Comparison of ENCODE assay signal across 1 cellular context in genomic region chr20:3818155-3819151, GRCh38.
TF ChIP-seq lines count a peak whose summit lies in the region.

No MANE protein-coding gene starts in this region.

TF ChIP-seq in HepG2, 621 proteins besides CTCF, POLR2A, EP300 and RAD21 (continued from another document and continues in another):
- peak; percentile 43; the same call in 1 of the 2 replicates for TF ChIP-seq ZNF749 (CRISPR knock-in tag; IDR thresholded peaks at IDR 0.05; ENCODE audit: borderline replicate concordance)
- no peak for TF ChIP-seq ZNF776 (CRISPR knock-in tag; IDR thresholded peaks at IDR 0.05)
- no peak for TF ChIP-seq NBN (conservative IDR thresholded peaks at IDR 0.05)
- TF ChIP-seq MED8 (CRISPR knock-in tag; IDR thresholded peaks at IDR 0.05; ENCODE audit: insufficient replicate concordance), result no peak
- peak; percentile 100 for TF ChIP-seq ZNF709 (CRISPR knock-in tag; IDR thresholded peaks at IDR 0.05)
- no peak for TF ChIP-seq JUN (CRISPR knock-in tag; IDR thresholded peaks at IDR 0.05)
- TF ChIP-seq DBP (CRISPR knock-in tag; IDR thresholded peaks at IDR 0.05; ENCODE audit: not compliant biosample characterization), result no peak
- TF ChIP-seq PLSCR1 (CRISPR knock-in tag; IDR thresholded peaks at IDR 0.05; ENCODE audit: borderline replicate concordance), result no peak
- peak; percentile 89 for TF ChIP-seq IKZF5 (CRISPR knock-in tag; IDR thresholded peaks at IDR 0.05)
- no peak for TF ChIP-seq MNT (IDR thresholded peaks at IDR 0.05)
- TF ChIP-seq ZNF609 (CRISPR knock-in tag; IDR thresholded peaks at IDR 0.05; ENCODE audit: borderline replicate concordance), result peak; percentile 74; the same call in 1 of the 2 replicates
- no peak for TF ChIP-seq ZNF670 (CRISPR knock-in tag; IDR thresholded peaks at IDR 0.05; ENCODE audit: borderline replicate concordance)
- peak; percentile 71; the same call in 1 of the 2 replicates for TF ChIP-seq ZNF891 (CRISPR knock-in tag; IDR thresholded peaks at IDR 0.05)
- peak; percentile 97 for TF ChIP-seq TGIF2 (CRISPR knock-in tag; IDR thresholded peaks at IDR 0.05)
- TF ChIP-seq ZNF639 (CRISPR knock-in tag; conservative IDR thresholded peaks at IDR 0.05), result no peak; the same call in 1 of the 2 replicates
- peak; percentile 79; the same call in 1 of the 2 replicates for TF ChIP-seq NFKB2 (CRISPR knock-in tag; IDR thresholded peaks at IDR 0.05; ENCODE audit: borderline replicate concordance)
- TF ChIP-seq ZSCAN21 (CRISPR knock-in tag; IDR thresholded peaks at IDR 0.05; ENCODE audit: borderline replicate concordance), result peak; percentile 82; the same call in 1 of the 2 replicates
- no peak for TF ChIP-seq RORA (CRISPR knock-in tag; IDR thresholded peaks at IDR 0.05)
- TF ChIP-seq GFI1 (CRISPR knock-in tag; IDR thresholded peaks at IDR 0.05; ENCODE audit: borderline replicate concordance), result no peak
- TF ChIP-seq E2F1 (CRISPR knock-in tag; IDR thresholded peaks at IDR 0.05), result no peak
- TF ChIP-seq RFX3 (CRISPR knock-in tag; IDR thresholded peaks at IDR 0.05), result no peak
- TF ChIP-seq ZNF30 (CRISPR knock-in tag; IDR thresholded peaks at IDR 0.05), result no peak
- no peak for TF ChIP-seq BRF2 (CRISPR knock-in tag; IDR thresholded peaks at IDR 0.05)
- no peak for TF ChIP-seq ELK4 (CRISPR knock-in tag; IDR thresholded peaks at IDR 0.05; ENCODE audit: borderline replicate concordance)
- no peak for TF ChIP-seq CSRNP2 (CRISPR knock-in tag; conservative IDR thresholded peaks at IDR 0.05; ENCODE audit: low read depth)
- TF ChIP-seq MTA1 (CRISPR knock-in tag; IDR thresholded peaks at IDR 0.05; ENCODE audit: borderline replicate concordance), result 0 out of 2 replicates have a peak, but pooled peaks have one; percentile 52
- TF ChIP-seq KLF11 (CRISPR knock-in tag; IDR thresholded peaks at IDR 0.05), result 0 out of 2 replicates have a peak, but pooled peaks have one; percentile 49
- TF ChIP-seq CBFB (CRISPR knock-in tag; IDR thresholded peaks at IDR 0.05), result peak; percentile 73
- peak; percentile 92 for TF ChIP-seq UBTF (CRISPR knock-in tag; IDR thresholded peaks at IDR 0.05)
- TF ChIP-seq ZBTB14 (CRISPR knock-in tag; IDR thresholded peaks at IDR 0.05), result 0 out of 2 replicates have a peak, but pooled peaks have one; percentile 38
- peak; percentile 85; the same call in 1 of the 2 replicates for TF ChIP-seq RFXANK (CRISPR knock-in tag; IDR thresholded peaks at IDR 0.05)
- 0 out of 2 replicates have a peak, but pooled peaks have one; percentile 7 for TF ChIP-seq STAT5B (CRISPR knock-in tag; IDR thresholded peaks at IDR 0.05)
- peak; percentile 77 for TF ChIP-seq ZNF335 (CRISPR knock-in tag; IDR thresholded peaks at IDR 0.05)
- no peak for TF ChIP-seq AGO1 (IDR thresholded peaks at IDR 0.05; ENCODE audit: low read depth, low read length, poor library complexity, severe bottlenecking)
- TF ChIP-seq CREBL2 (CRISPR knock-in tag; IDR thresholded peaks at IDR 0.05; ENCODE audit: borderline replicate concordance), result no peak
